26 cellular contexts compared by ENCODE assay signal in the genomic region with DNA sequence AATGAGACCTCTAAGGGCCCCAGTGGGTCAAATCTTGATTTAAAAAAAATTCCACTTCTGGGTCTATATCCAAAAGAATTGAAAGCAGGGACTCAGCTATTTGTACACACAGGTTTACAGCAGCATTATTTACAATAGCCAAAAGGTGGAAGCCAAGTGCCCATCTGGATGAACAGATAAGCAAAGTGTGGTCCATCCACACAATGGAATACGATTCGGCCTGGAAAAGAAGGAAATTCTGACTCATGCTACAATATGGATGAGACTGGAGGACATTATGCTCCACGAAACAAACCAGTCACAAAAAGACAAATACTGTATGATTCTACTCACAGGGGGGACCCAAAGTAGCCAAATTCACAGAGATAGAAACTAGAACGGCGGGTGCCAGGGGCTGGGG.
"Had no signal": no experiment of that assay in that cellular context is flagged by ENCODE, and none has a peak within 500 bp of the region (broad histone marks: within the 10 kb centered on the region; RNA-seq: fewer than 3 reads in every experiment).

No MANE protein-coding gene starts in this region.

- H3K4me1 ChIP-seq: body of pancreas, esophagus squamous epithelium, gastroesophageal sphincter, left lung, prostate gland, right atrium auricular region, stomach, transverse colon, vagina had no signal

- H3K27ac ChIP-seq: body of pancreas, esophagus squamous epithelium, gastroesophageal sphincter, left lung, prostate gland, right atrium auricular region, stomach, transverse colon, vagina, VCaP had no signal

- DNase-seq: activated CD4-positive, alpha-beta memory T cell treated with anti-CD3 and anti-CD28 coated beads, Interleukin-2, amount 10 ng/mL, durations not matched to agents 7 days and 5 days; activated CD4-positive, alpha-beta T cell treated with anti-CD3 and anti-CD28 coated beads, Interleukin-2, amount 10 ng/mL, durations not matched to agents 24 days and 14 days; activated gamma-delta T cell; activated naive CD4-positive, alpha-beta T cell treated with anti-CD3 and anti-CD28 coated beads, Interleukin-2, amount 50 U/mL, for 16 hours; activated naive CD8-positive, alpha-beta T cell treated with anti-CD3 and anti-CD28 coated beads, Interleukin-2, amount 50 U/mL, for 24 hours; activated T-cell treated with anti-CD3 and anti-CD28 coated beads, Interleukin-2, amount 50 U/mL, for 72 hours; body of pancreas; effector memory CD8-positive, alpha-beta T cell; esophagus squamous epithelium; kidney glomerular epithelial cell; left lung; natural killer cell; stimulated activated CD4-positive, alpha-beta T cell treated with anti-CD3 and anti-CD28 coated beads, Interleukin-1b, Interleukin-23, amount 100 ng/mL, for 48 hours; stomach; SW 1271; T-helper 17 cell; transverse colon had no signal

- H3K27ac Mint-ChIP-seq: activated CD4-positive, alpha-beta memory T cell treated with anti-CD3 and anti-CD28 coated beads, Interleukin-2, amount 10 ng/mL, durations not matched to agents 7 days and 5 days; activated CD4-positive, alpha-beta T cell treated with anti-CD3 and anti-CD28 coated beads, Interleukin-2, amount 10 ng/mL, durations not matched to agents 24 days and 14 days; activated naive CD8-positive, alpha-beta T cell treated with anti-CD3 and anti-CD28 coated beads, Interleukin-2, amount 50 U/mL, for 24 hours; activated T-cell treated with anti-CD3 and anti-CD28 coated beads, Interleukin-2, amount 50 U/mL, for 72 hours; dendritic cell treated with granulocyte-macrophage colony-stimulating factor and Interleukin-4, amounts not matched to agents 40 ng/mL and 50 ng/mL, for 4 days; effector memory CD8-positive, alpha-beta T cell; natural killer cell; stimulated activated effector memory CD8-positive, alpha-beta T cell treated with anti-CD3 and anti-CD28 coated beads, Interleukin-12 subunit alpha, Interleukin-12 subunit beta, amount 100 ng/mL, for 72 hours; T-helper 17 cell had no signal

- H3K36me3 Mint-ChIP-seq: natural killer cell; stimulated activated effector memory CD8-positive, alpha-beta T cell treated with anti-CD3 and anti-CD28 coated beads, Interleukin-12 subunit alpha, Interleukin-12 subunit beta, amount 100 ng/mL, for 72 hours had no signal

- H3K9me3 ChIP-seq: prostate gland, vagina had no signal

- H3K4me3 ChIP-seq: body of pancreas, esophagus squamous epithelium, gastroesophageal sphincter, left lung, lung, prostate gland, right atrium auricular region, stomach, transverse colon, vagina had no signal

- ATAC-seq: activated CD4-positive, CD25-positive, alpha-beta regulatory T cell treated with anti-CD3 and anti-CD28 coated beads, Interleukin-2, amount 50 U/mL, for 24 hours; activated naive CD8-positive, alpha-beta T cell treated with anti-CD3 and anti-CD28 coated beads, Interleukin-2, amount 50 U/mL, for 24 hours; activated T-cell treated with anti-CD3 and anti-CD28 coated beads, Interleukin-2, amount 50 U/mL, for 72 hours; body of pancreas; effector memory CD8-positive, alpha-beta T cell; gastroesophageal sphincter; left lung; natural killer cell; stimulated activated effector memory CD8-positive, alpha-beta T cell treated with anti-CD3 and anti-CD28 coated beads, Interleukin-12 subunit alpha, Interleukin-12 subunit beta, amount 100 ng/mL, for 72 hours; T-helper 17 cell had no signal

- H3K4me3 Mint-ChIP-seq: activated CD4-positive, alpha-beta memory T cell treated with anti-CD3 and anti-CD28 coated beads, Interleukin-2, amount 10 ng/mL, durations not matched to agents 7 days and 5 days; activated CD4-positive, alpha-beta T cell treated with anti-CD3 and anti-CD28 coated beads, Interleukin-2, amount 10 ng/mL, durations not matched to agents 24 days and 14 days; activated naive CD8-positive, alpha-beta T cell treated with anti-CD3 and anti-CD28 coated beads, Interleukin-2, amount 50 U/mL, for 24 hours; activated T-cell treated with anti-CD3 and anti-CD28 coated beads, Interleukin-2, amount 50 U/mL, for 72 hours; dendritic cell treated with granulocyte-macrophage colony-stimulating factor and Interleukin-4, amounts not matched to agents 40 ng/mL and 50 ng/mL, for 4 days; effector memory CD8-positive, alpha-beta T cell; natural killer cell; stimulated activated effector memory CD8-positive, alpha-beta T cell treated with anti-CD3 and anti-CD28 coated beads, Interleukin-12 subunit alpha, Interleukin-12 subunit beta, amount 100 ng/mL, for 72 hours; T-helper 17 cell had no signal

- H3K9me3 Mint-ChIP-seq: activated CD4-positive, alpha-beta memory T cell treated with anti-CD3 and anti-CD28 coated beads, Interleukin-2, amount 10 ng/mL, durations not matched to agents 7 days and 5 days; dendritic cell treated with granulocyte-macrophage colony-stimulating factor and Interleukin-4, amounts not matched to agents 40 ng/mL and 50 ng/mL, for 4 days; natural killer cell; stimulated activated effector memory CD8-positive, alpha-beta T cell treated with anti-CD3 and anti-CD28 coated beads, Interleukin-12 subunit alpha, Interleukin-12 subunit beta, amount 100 ng/mL, for 72 hours had no signal

- H3K36me3 ChIP-seq: esophagus squamous epithelium, gastroesophageal sphincter, left lung, prostate gland, right atrium auricular region, stomach, transverse colon, vagina had no signal

- H3K27me3 ChIP-seq: body of pancreas, right atrium auricular region, transverse colon, vagina had no signal

- H3K4me1 Mint-ChIP-seq: activated CD4-positive, alpha-beta memory T cell treated with anti-CD3 and anti-CD28 coated beads, Interleukin-2, amount 10 ng/mL, durations not matched to agents 7 days and 5 days; activated CD4-positive, alpha-beta T cell treated with anti-CD3 and anti-CD28 coated beads, Interleukin-2, amount 10 ng/mL, durations not matched to agents 24 days and 14 days; natural killer cell; stimulated activated effector memory CD8-positive, alpha-beta T cell treated with anti-CD3 and anti-CD28 coated beads, Interleukin-12 subunit alpha, Interleukin-12 subunit beta, amount 100 ng/mL, for 72 hours had no signal
